Comparison of ENCODE assay signal across 13 cellular contexts in genomic region chr6:131683479-131683878, GRCh38. TPM values are rescaled to one million over a fixed set of nuclear protein-coding genes. Genes with fewer than 3 reads are reported as not detected.
A peak's percentile ranks its signal among the peaks of the same experiment; 100 is the strongest.
DNase-seq lines count a peak whose midpoint lies in the region; ATAC-seq and TF ChIP-seq lines count a peak whose summit lies in the region.
"Had no signal": no experiment of that assay in that cellular context is flagged by ENCODE, and none has a peak within 500 bp of the region (broad histone marks: within the 10 kb centered on the region; RNA-seq: fewer than 3 reads in every experiment).

No MANE protein-coding gene starts in this region.

- no peaks in the 10 kb centered on the region for H3K9me3 ChIP-seq in GM23248 (ENCODE audit: low read depth)
- H3K9me3 ChIP-seq in gastrocnemius medialis: no peaks in the 10 kb centered on the region
- H3K9me3 ChIP-seq: body of pancreas had no signal

- H3K27me3 ChIP-seq in GM23248 (replicated peaks; ENCODE audit: insufficient read depth) (no peaks in the 10 kb centered on the region), gastrocnemius medialis (no peaks in the 10 kb centered on the region)
- H3K27me3 ChIP-seq: body of pancreas had no signal

- H3K9ac ChIP-seq in GM23248: no peak overlapping the region

- no peak for TF ChIP-seq POLR2A in gastrocnemius medialis (IDR thresholded peaks at IDR 0.05)

- no peaks in the 10 kb centered on the region for H3K79me2 ChIP-seq in GM23248 (ENCODE audit: insufficient read depth)

- H3K4me1 ChIP-seq in GM23248 (ENCODE audit: insufficient read depth) (no peaks in the 10 kb centered on the region), gastrocnemius medialis (no peaks in the 10 kb centered on the region)
- H3K4me1 ChIP-seq: body of pancreas had no signal

- H3K4me2 ChIP-seq in GM23248 (ENCODE audit: unreplicated experiment): no peak overlapping the region

- intact Hi-C loops in gastrocnemius medialis (cut with DNase I; ENCODE audit: low total_unique reads): no loop called here

- H3K4me3 ChIP-seq in epithelial cell of esophagus (ENCODE audit: low read length) (no peak overlapping the region), GM23248 (no peak overlapping the region), gastrocnemius medialis (no peak overlapping the region)
- H3K4me3 ChIP-seq: body of pancreas had no signal

- H3F3A ChIP-seq in GM23248 (ENCODE audit: insufficient read depth): no peaks in the 10 kb centered on the region

- ATAC-seq in GM18873 (IDR thresholded peaks at IDR 0.05; ENCODE audit: low FRiP score, unreplicated experiment) (peak; percentile 59), GM21723 (IDR thresholded peaks at IDR 0.05; ENCODE audit: unreplicated experiment) (peak; percentile 74), HG03342 (IDR thresholded peaks at IDR 0.05; ENCODE audit: unreplicated experiment) (peak; percentile 72), gastrocnemius medialis (no peak)
- ATAC-seq: body of pancreas had no signal

- H3K36me3 ChIP-seq in GM23248 (ENCODE audit: low read depth) (no peaks in the 10 kb centered on the region), gastrocnemius medialis (no peaks in the 10 kb centered on the region)

- no peaks in the 10 kb centered on the region for H4K20me1 ChIP-seq in GM23248 (ENCODE audit: insufficient read depth)

- TF ChIP-seq CTCF in epithelial cell of esophagus (IDR thresholded peaks at IDR 0.05; ENCODE audit: insufficient read depth, low read depth, low read length, missing control alignments) (no peak), GM20000 (IDR thresholded peaks at IDR 0.05; ENCODE audit: extremely low read depth, missing control alignments) (no peak), gastrocnemius medialis (IDR thresholded peaks at IDR 0.05 in 4 of 5, conservative IDR thresholded peaks at IDR 0.05 in 1 of 5) (no peak)

- H2AFZ ChIP-seq in GM23248: no peak overlapping the region

- peak; percentile 26 for DNase-seq in epithelial cell of esophagus (ENCODE audit: low read depth)
- no peak for DNase-seq in GM23248
- DNase-seq in GM20000 (ENCODE audit: low spot score): no peak
- no peak for DNase-seq in NCI-H526 (lab: John Stamatoyannopoulos, UW)
- no peak for DNase-seq in gastrocnemius medialis
- DNase-seq: activated CD4-positive, alpha-beta T cell treated with anti-CD3 and anti-CD28 coated beads for 4 hours; body of pancreas; mammary epithelial cell; small intestine had no signal

- no peaks in the 10 kb centered on the region for H3K9me2 ChIP-seq in GM23248 (ENCODE audit: insufficient read depth)

- in situ Hi-C loops in GM23248 (cut with MboI): loop anchor here (25.0 kb wide), 1 partner anchor 554 kb away; no protein-coding TSS in a partner anchor
- in situ Hi-C loops in gastrocnemius medialis (cut with MboI; ENCODE audit: low sequenced_read_pairs in 4 of 4): loop anchor here in 2 of 4 donors (25.0 kb wide), 2 partner anchors 204 to 529 kb away; no protein-coding TSS in a partner anchor

- H3K27ac ChIP-seq in GM23248: no peak overlapping the region
- H3K27ac ChIP-seq in gastrocnemius medialis: no peak overlapping the region
- H3K27ac ChIP-seq: body of pancreas had no signal

- WGBS in GM23248 (ENCODE audit: low coverage in 1 of 2, low lambda C conversion rate in 2 of 2, missing lambda C conversion rate in 2 of 2), 2 experiments: 72 to 82% methylated on average over 6 of the region's 6 CpGs

RNA-seq across cellular contexts. Expression of gene OR2A4, which starts 17.7 kb away (rescaled TPM):
- total RNA-seq in GM23248 (2014; rRNA removed; shearing (Covaris generic)): not detected in 2 replicates
- not detected in 2 replicates for polyA plus RNA-seq in GM23248 (2016; fragmentation: Nextera tagmentation; extraction: Ambion mirVana)
- total RNA-seq in gastrocnemius medialis: under 1 TPM in 1 of 4 donors, not detected in 3; 0.16 TPM
- total RNA-seq: body of pancreas, Daoy, mammary epithelial cell had no signal
- polyA plus RNA-seq: mammary epithelial cell, small intestine had no signal

RNA-seq across cellular contexts. Expression of gene CTAGE9, which starts 27.3 kb away (rescaled TPM):
- total RNA-seq in GM23248 (2014; rRNA removed; shearing (Covaris generic)): not detected in 2 replicates
- polyA plus RNA-seq in GM23248 (2016; fragmentation: Nextera tagmentation; extraction: Ambion mirVana): not detected in 2 replicates
- not detected for total RNA-seq in gastrocnemius medialis
- total RNA-seq: Daoy, mammary epithelial cell had no signal
- polyA plus RNA-seq: mammary epithelial cell, small intestine had no signal

RNA-seq across cellular contexts. Expression of gene ENPP3, which starts 46.4 kb away (rescaled TPM):
- total RNA-seq in GM23248 (2014; rRNA removed; shearing (Covaris generic)): not detected in 2 replicates
- polyA plus RNA-seq in GM23248 (2016; fragmentation: Nextera tagmentation; extraction: Ambion mirVana): not detected in 2 replicates
- under 1 TPM in 1 of 4 donors, not detected in 3; 0.07 TPM for total RNA-seq in gastrocnemius medialis
- total RNA-seq: Daoy, mammary epithelial cell had no signal
- polyA plus RNA-seq: mammary epithelial cell had no signal

RNA-seq across cellular contexts. Expression of gene MED23, which starts 55.4 kb away (rescaled TPM):
- total RNA-seq in GM23248 (2014; rRNA removed; shearing (Covaris generic)): 35.7 and 39.3 TPM in 2 replicates
- 15.1 and 16.9 TPM in 2 replicates for polyA plus RNA-seq in GM23248 (2016; fragmentation: Nextera tagmentation; extraction: Ambion mirVana)
- 10 to 100 TPM in 3 of 4 donors, 1 to 10 TPM in 1; 7.5 to 16.0 (median 12.5) TPM for total RNA-seq in gastrocnemius medialis

Comparison
In these comparisons a context has a peak if more than half of its experiments do, and no peak if none do; other contexts are left out.
1. ATAC-seq: peak in GM18873 (single experiment), GM21723 (single experiment) and HG03342 (single experiment); none in gastrocnemius medialis (0 of 2).